ENCODE assay signal across 1 cellular context in genomic region chr10:3095373-3096139, GRCh38.
TF ChIP-seq lines count a peak whose summit lies in the region.

No MANE protein-coding gene starts in this region.

TF ChIP-seq in HepG2, 621 proteins besides CTCF, POLR2A, EP300 and RAD21 (continued from another document and continues in another):
- TF ChIP-seq ZBTB49 (CRISPR knock-in tag; IDR thresholded peaks at IDR 0.05; ENCODE audit: borderline replicate concordance) (no peak), ATF6 (CRISPR knock-in tag; conservative IDR thresholded peaks at IDR 0.05) (no peak), ZNF766 (CRISPR knock-in tag; IDR thresholded peaks at IDR 0.05; ENCODE audit: borderline replicate concordance) (no peak), ZBTB46 (CRISPR knock-in tag; IDR thresholded peaks at IDR 0.05; ENCODE audit: borderline replicate concordance) (no peak), EZH2 (conservative IDR thresholded peaks at IDR 0.05; ENCODE audit: low read depth, low read length) (no peak), ZNF468 (CRISPR knock-in tag; IDR thresholded peaks at IDR 0.05) (no peak), NFIC (IDR thresholded peaks at IDR 0.05; ENCODE audit: low read length) (peak; percentile 49; the same call in 1 of the 2 replicates), ZNF180 (CRISPR knock-in tag; IDR thresholded peaks at IDR 0.05; ENCODE audit: borderline replicate concordance, low read depth) (no peak), PAXIP1 (CRISPR knock-in tag; conservative IDR thresholded peaks at IDR 0.05) (peak; percentile 37), CBFB (CRISPR knock-in tag; IDR thresholded peaks at IDR 0.05) (no peak), ZHX1 (CRISPR knock-in tag; IDR thresholded peaks at IDR 0.05; ENCODE audit: low read depth) (no peak), FOSL2 (CRISPR knock-in tag; IDR thresholded peaks at IDR 0.05) (peak; percentile 88), ZNF619 (CRISPR knock-in tag; IDR thresholded peaks at IDR 0.05) (no peak), CSRNP2 (CRISPR knock-in tag; conservative IDR thresholded peaks at IDR 0.05; ENCODE audit: low read depth) (no peak), CAMTA2 (CRISPR knock-in tag; IDR thresholded peaks at IDR 0.05; ENCODE audit: borderline replicate concordance) (no peak), NR1H2 (CRISPR knock-in tag; IDR thresholded peaks at IDR 0.05; ENCODE audit: borderline replicate concordance, low read depth) (no peak), PCBP1 (IDR thresholded peaks at IDR 0.05; ENCODE audit: borderline replicate concordance, low read depth, low read length) (no peak), ZKSCAN1 (IDR thresholded peaks at IDR 0.05; ENCODE audit: low read length) (no peak), REXO4 (CRISPR knock-in tag; IDR thresholded peaks at IDR 0.05; ENCODE audit: borderline replicate concordance) (no peak), ZFP91 (CRISPR knock-in tag; IDR thresholded peaks at IDR 0.05; ENCODE audit: borderline replicate concordance) (no peak), ZNF576 (CRISPR knock-in tag; IDR thresholded peaks at IDR 0.05) (no peak), ZNF788 (CRISPR knock-in tag; IDR thresholded peaks at IDR 0.05; ENCODE audit: borderline replicate concordance) (no peak), ZBTB10 (CRISPR knock-in tag; IDR thresholded peaks at IDR 0.05; ENCODE audit: borderline replicate concordance) (no peak), AHDC1 (CRISPR knock-in tag; IDR thresholded peaks at IDR 0.05; ENCODE audit: borderline replicate concordance) (peak; percentile 34; the same call in 1 of the 2 replicates), MED13 (CRISPR knock-in tag; IDR thresholded peaks at IDR 0.05) (no peak), KLF15 (CRISPR knock-in tag; IDR thresholded peaks at IDR 0.05; ENCODE audit: borderline replicate concordance) (no peak), ZNF720 (CRISPR knock-in tag; IDR thresholded peaks at IDR 0.05) (no peak), ZNF724P (CRISPR knock-in tag; IDR thresholded peaks at IDR 0.05; ENCODE audit: borderline replicate concordance) (no peak)
